8 cellular contexts compared by ENCODE assay signal in the genomic region with DNA sequence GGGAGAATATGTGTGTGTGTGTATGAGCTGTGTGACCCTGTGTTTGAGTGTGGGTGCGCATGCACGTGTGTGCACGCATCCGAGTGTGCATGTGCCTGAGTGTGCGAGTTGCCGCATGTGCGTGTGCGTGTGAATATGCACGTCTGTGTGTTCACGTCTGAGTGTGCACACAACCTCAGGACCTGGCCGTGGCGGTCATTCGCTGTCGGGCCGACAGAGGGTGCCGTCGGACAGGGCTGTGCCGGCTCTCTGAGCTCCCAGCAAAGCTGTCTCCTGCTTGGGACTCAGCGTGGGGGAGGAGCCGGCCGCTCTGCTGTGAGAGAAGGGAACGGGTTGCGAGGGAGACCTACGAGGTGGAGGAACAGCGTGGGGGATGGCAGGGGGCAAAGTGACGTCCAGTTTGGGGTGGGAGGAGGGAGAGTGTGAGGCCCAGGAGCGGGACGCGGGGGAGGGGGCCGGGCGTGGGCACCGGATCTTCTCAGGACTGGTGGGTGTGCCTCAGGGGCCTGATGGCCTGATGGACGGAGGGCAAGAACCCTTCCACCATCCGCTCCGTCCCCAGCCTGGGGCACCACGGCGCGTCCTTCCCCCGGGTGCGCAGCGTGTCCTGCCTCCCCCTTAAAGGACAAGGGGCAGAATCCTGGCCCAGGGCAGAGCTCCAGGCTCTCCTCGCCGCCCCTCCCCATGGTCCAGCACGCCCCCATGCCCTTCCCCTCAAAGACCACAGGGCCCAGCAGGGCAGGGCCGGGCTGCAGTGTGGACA. TPM values are rescaled to one million over a fixed set of nuclear protein-coding genes. Genes with fewer than 3 reads are reported as not detected.
A peak's percentile ranks its signal among the peaks of the same experiment; 100 is the strongest.
DNase-seq lines count a peak whose midpoint lies in the region; ATAC-seq, FAIRE-seq and TF ChIP-seq lines count a peak whose summit lies in the region.

No MANE protein-coding gene starts in this region.

- H3K9ac ChIP-seq in colonic mucosa (ENCODE audit: low read depth in 2 of 2, low read length in 2 of 2), result peak overlapping the region in 1 of 2 donors; percentile 12

- H3K36me3 ChIP-seq in colonic mucosa, result no peaks in the 10 kb centered on the region

- intact Hi-C loops in activated CD4-positive, alpha-beta T cell treated with anti-CD3 and anti-CD28 coated beads, Interleukin-2, amount 10 ng/mL, durations not matched to agents 24 days and 14 days (cut with micrococcal nuclease), result loop anchor here (1.0 kb wide), 1 partner anchor 37 kb away; no protein-coding TSS in a partner anchor
- intact Hi-C loops in colonic mucosa (cut with DNase I), result loop anchor here (2.0 kb wide), 1 partner anchor 36 kb away; no protein-coding TSS in a partner anchor

- peaks cover 43% of the 10 kb centered on the region for H3K27me3 Mint-ChIP-seq in activated CD4-positive, alpha-beta T cell treated with anti-CD3 and anti-CD28 coated beads, Interleukin-2, amount 10 ng/mL, durations not matched to agents 24 days and 14 days

- H3K4me1 ChIP-seq in colonic mucosa, result no peaks in the 10 kb centered on the region

- peaks cover 37% of the 10 kb centered on the region for H3K27me3 ChIP-seq in colonic mucosa

- H3K9me3 Mint-ChIP-seq in activated CD4-positive, alpha-beta T cell treated with anti-CD3 and anti-CD28 coated beads, Interleukin-2, amount 10 ng/mL, durations not matched to agents 24 days and 14 days, result no peaks in the 10 kb centered on the region

- no peak for TF ChIP-seq POLR2A in GM12891 (IDR thresholded peaks at IDR 0.05; ENCODE audit: low read depth, low read length)

- FAIRE-seq in GM12891 (lab: Jason Lieb, UNC), result peak; percentile 94

- peak overlapping the region; percentile 56 for H3K4me3 Mint-ChIP-seq in activated CD4-positive, alpha-beta T cell treated with anti-CD3 and anti-CD28 coated beads, Interleukin-2, amount 10 ng/mL, durations not matched to agents 24 days and 14 days

- H3K4me1 Mint-ChIP-seq in activated CD4-positive, alpha-beta T cell treated with anti-CD3 and anti-CD28 coated beads, Interleukin-2, amount 10 ng/mL, durations not matched to agents 24 days and 14 days, result peaks cover 20% of the 10 kb centered on the region

- DNase-seq in GM12891 (ENCODE audit: insufficient read length, low spot score) (peak; percentile 98), NCI-H524 treated with DMSO at 0.1 percent for 48 hours (lab: John Stamatoyannopoulos, UW) (peak; percentile 13), colonic mucosa (peak; percentile 85), left lobe of liver (ENCODE audit: low spot score) (peak; percentile 85)
- DNase-seq in activated CD4-positive, alpha-beta T cell treated with anti-CD3 and anti-CD28 coated beads, Interleukin-2, amount 10 ng/mL, durations not matched to agents 24 days and 14 days, result peak; percentile 96
- peak; percentile 90 for DNase-seq in stimulated activated CD4-positive, alpha-beta T cell treated with anti-CD3 and anti-CD28 coated beads, Interleukin-2, amount 100 ng/mL, for 48 hours

- peak overlapping the region; percentile 29 for H3K27ac Mint-ChIP-seq in activated CD4-positive, alpha-beta T cell treated with anti-CD3 and anti-CD28 coated beads, Interleukin-2, amount 10 ng/mL, durations not matched to agents 24 days and 14 days

- TF ChIP-seq CTCF in colonic mucosa (IDR thresholded peaks at IDR 0.05), result peak; percentile 84

- peak overlapping the region; percentile 24 for H3K4me3 ChIP-seq in colonic mucosa

- no peaks in the 10 kb centered on the region for H3K9me3 ChIP-seq in colonic mucosa

- ATAC-seq in HG03196 (IDR thresholded peaks at IDR 0.05; ENCODE audit: unreplicated experiment) (peak; percentile 65), left lobe of liver (peak; percentile 86), GM18517 (IDR thresholded peaks at IDR 0.05; ENCODE audit: unreplicated experiment) (no peak)

- no peaks in the 10 kb centered on the region for H3K36me3 Mint-ChIP-seq in activated CD4-positive, alpha-beta T cell treated with anti-CD3 and anti-CD28 coated beads, Interleukin-2, amount 10 ng/mL, durations not matched to agents 24 days and 14 days (ENCODE audit: low read depth)

- H3K27ac ChIP-seq in colonic mucosa, result no peak overlapping the region

TF ChIP-seq in GM12891, 5 proteins besides CTCF, POLR2A, EP300 and RAD21:
- TF ChIP-seq POU2F2 (IDR thresholded peaks at IDR 0.05; ENCODE audit: low read depth, low read length), result peak; percentile 84
- no peak for TF ChIP-seq POLR2AphosphoS5 (IDR thresholded peaks at IDR 0.05; ENCODE audit: low read depth, low read length)
- peak; percentile 33 for TF ChIP-seq PAX5 (IDR thresholded peaks at IDR 0.05; ENCODE audit: insufficient read depth, low read length, severe bottlenecking)

RNA-seq across cellular contexts. Expression of a gene that starts 19.9 kb away (rescaled TPM):
- polyA plus RNA-seq in GM12891 (2012; ENCODE audit: low read depth, missing spikeins), result 33.7 TPM
- total RNA-seq in activated CD4-positive, alpha-beta T cell treated with anti-CD3 and anti-CD28 coated beads, Interleukin-2, amount 10 ng/mL, durations not matched to agents 24 days and 14 days, result 13.0 and 14.0 TPM in 2 replicates
- total RNA-seq in colonic mucosa, result 10 to 100 TPM; 23.1 to 54.7 TPM
- 125 TPM for total RNA-seq in left lobe of liver

RNA-seq across cellular contexts. Expression of a gene that starts 34.3 kb away (rescaled TPM):
- not detected for polyA plus RNA-seq in GM12891 (2012; ENCODE audit: low read depth, missing spikeins)
- total RNA-seq in activated CD4-positive, alpha-beta T cell treated with anti-CD3 and anti-CD28 coated beads, Interleukin-2, amount 10 ng/mL, durations not matched to agents 24 days and 14 days, result not detected in 2 replicates
- total RNA-seq in colonic mucosa (not detected), left lobe of liver (not detected)

RNA-seq across cellular contexts. Expression of a gene that starts 34.5 kb away (rescaled TPM):
- polyA plus RNA-seq in GM12891 (2012; ENCODE audit: low read depth, missing spikeins), result 23.0 TPM
- total RNA-seq in activated CD4-positive, alpha-beta T cell treated with anti-CD3 and anti-CD28 coated beads, Interleukin-2, amount 10 ng/mL, durations not matched to agents 24 days and 14 days, result 50.0 and 58.0 TPM in 2 replicates
- 10 to 100 TPM; 37.3 to 40.4 TPM for total RNA-seq in colonic mucosa
- total RNA-seq in left lobe of liver, result 19.3 TPM

RNA-seq across cellular contexts. Expression of a gene that starts 46.1 kb away (rescaled TPM):
- 29.5 TPM for polyA plus RNA-seq in GM12891 (2012; ENCODE audit: low read depth, missing spikeins)
- total RNA-seq in activated CD4-positive, alpha-beta T cell treated with anti-CD3 and anti-CD28 coated beads, Interleukin-2, amount 10 ng/mL, durations not matched to agents 24 days and 14 days, result 58.5 and 61.2 TPM in 2 replicates
- total RNA-seq in colonic mucosa, result 10 to 100 TPM; 41.4 to 50.4 TPM
- total RNA-seq in left lobe of liver, result 22.8 TPM

Comparison
In these comparisons a context has a peak if more than half of its experiments do, and no peak if none do; other contexts are left out.
1. DNase-seq: peak in every context shown above with its lines; median percentile 98 in GM12891; 96 in activated CD4-positive, alpha-beta T cell treated with anti-CD3 and anti-CD28 coated beads, Interleukin-2, amount 10 ng/mL, durations not matched to agents 24 days and 14 days; 90 in stimulated activated CD4-positive, alpha-beta T cell treated with anti-CD3 and anti-CD28 coated beads, Interleukin-2, amount 100 ng/mL, for 48 hours; 85 in colonic mucosa; 85 in left lobe of liver; 13 in NCI-H524 treated with DMSO at 0.1 percent for 48 hours.